Comparison of ENCODE assay signal across 1 cellular context in genomic region chr19:44912854-44913253, GRCh38.
A peak's percentile ranks its signal among the peaks of the same experiment; 100 is the strongest.
TF ChIP-seq lines count a peak whose summit lies in the region.

No MANE protein-coding gene starts in this region.

TF ChIP-seq in HepG2, 621 proteins besides CTCF, POLR2A, EP300 and RAD21 (continued from another document and continues in another):
- TF ChIP-seq MNT (IDR thresholded peaks at IDR 0.05) (peak; percentile 66), MED1 (CRISPR knock-in tag; IDR thresholded peaks at IDR 0.05) (peak; percentile 95), SAP130 (CRISPR knock-in tag; IDR thresholded peaks at IDR 0.05; ENCODE audit: low read depth) (peak; percentile 94), TBP (CRISPR knock-in tag; IDR thresholded peaks at IDR 0.05) (no peak), ZNF720 (CRISPR knock-in tag; IDR thresholded peaks at IDR 0.05) (no peak), NCOR1 (IDR thresholded peaks at IDR 0.05; ENCODE audit: borderline replicate concordance, low read length) (peak; percentile 44; the same call in 1 of the 2 replicates), HNRNPK (IDR thresholded peaks at IDR 0.05; ENCODE audit: low read depth, low read length, poor library complexity, severe bottlenecking) (no peak), ZNF546 (CRISPR knock-in tag; conservative IDR thresholded peaks at IDR 0.05) (no peak), IKZF1 (IDR thresholded peaks at IDR 0.05) (no peak), ZSCAN29 (CRISPR knock-in tag; conservative IDR thresholded peaks at IDR 0.05) (peak; percentile 97), SMC3 (IDR thresholded peaks at IDR 0.05; ENCODE audit: low read length) (no peak), TCF12 (IDR thresholded peaks at IDR 0.05) (no peak), TCF12 (CRISPR knock-in tag; IDR thresholded peaks at IDR 0.05) (no peak), IKZF4 (CRISPR knock-in tag; IDR thresholded peaks at IDR 0.05; ENCODE audit: borderline replicate concordance, low read depth, not compliant biosample characterization) (no peak), ZNF570 (CRISPR knock-in tag; IDR thresholded peaks at IDR 0.05; ENCODE audit: borderline replicate concordance) (no peak), SETDB1 (CRISPR knock-in tag; IDR thresholded peaks at IDR 0.05; ENCODE audit: borderline replicate concordance) (no peak), CC2D1A (CRISPR knock-in tag; IDR thresholded peaks at IDR 0.05) (no peak), TSC22D2 (CRISPR knock-in tag; IDR thresholded peaks at IDR 0.05; ENCODE audit: borderline replicate concordance) (no peak), TBX2 (CRISPR knock-in tag; IDR thresholded peaks at IDR 0.05; ENCODE audit: borderline replicate concordance) (peak; percentile 57; the same call in 1 of the 2 replicates), SMAD9 (CRISPR knock-in tag; IDR thresholded peaks at IDR 0.05) (no peak), SIX4 (CRISPR knock-in tag; IDR thresholded peaks at IDR 0.05) (no peak), SRY (CRISPR knock-in tag; IDR thresholded peaks at IDR 0.05) (peak; percentile 61; the same call in 1 of the 2 replicates), TRAFD1 (CRISPR knock-in tag; IDR thresholded peaks at IDR 0.05; ENCODE audit: borderline replicate concordance) (no peak; the same call in 1 of the 2 replicates), BRCA1 (CRISPR knock-in tag; IDR thresholded peaks at IDR 0.05) (no peak), E2F2 (CRISPR knock-in tag; IDR thresholded peaks at IDR 0.05; ENCODE audit: borderline replicate concordance) (no peak), BHLHE40 (IDR thresholded peaks at IDR 0.05; ENCODE audit: low read length) (no peak), MTF1 (CRISPR knock-in tag; IDR thresholded peaks at IDR 0.05) (no peak), ZNF281 (CRISPR knock-in tag; IDR thresholded peaks at IDR 0.05; ENCODE audit: borderline replicate concordance) (peak; percentile 98), SUZ12 (IDR thresholded peaks at IDR 0.05; ENCODE audit: low read depth, low read length) (no peak), GATAD1 (CRISPR knock-in tag; IDR thresholded peaks at IDR 0.05) (no peak), ZNF280B (CRISPR knock-in tag; IDR thresholded peaks at IDR 0.05; ENCODE audit: borderline replicate concordance) (no peak), ZSCAN30 (CRISPR knock-in tag; IDR thresholded peaks at IDR 0.05) (no peak), REXO4 (CRISPR knock-in tag; IDR thresholded peaks at IDR 0.05; ENCODE audit: borderline replicate concordance) (no peak), ZNF460 (CRISPR knock-in tag; IDR thresholded peaks at IDR 0.05; ENCODE audit: borderline replicate concordance) (no peak), SP5 (CRISPR knock-in tag; IDR thresholded peaks at IDR 0.05; ENCODE audit: borderline replicate concordance, low read depth) (0 out of 2 replicates have a peak, but pooled peaks have one; percentile 25), YY1 (IDR thresholded peaks at IDR 0.05; ENCODE audit: insufficient read depth, insufficient replicate concordance, low read depth, low read length) (no peak), HDAC2 (CRISPR knock-in tag; IDR thresholded peaks at IDR 0.05) (peak; percentile 79), MYNN (CRISPR knock-in tag; IDR thresholded peaks at IDR 0.05; ENCODE audit: low read depth) (no peak), ZBTB42 (CRISPR knock-in tag; IDR thresholded peaks at IDR 0.05) (no peak), ARNTL (CRISPR knock-in tag; IDR thresholded peaks at IDR 0.05) (peak; percentile 94), E2F1 (CRISPR knock-in tag; IDR thresholded peaks at IDR 0.05) (no peak), HNRNPLL (IDR thresholded peaks at IDR 0.05; ENCODE audit: low read depth, low read length, poor library complexity, severe bottlenecking) (no peak), NR3C1 (CRISPR knock-in tag; IDR thresholded peaks at IDR 0.05) (no peak), U2AF2 (IDR thresholded peaks at IDR 0.05; ENCODE audit: low read depth, low read length) (no peak), RELA (CRISPR knock-in tag; IDR thresholded peaks at IDR 0.05) (no peak), HNF1B (CRISPR knock-in tag; IDR thresholded peaks at IDR 0.05) (no peak; the same call in 1 of the 2 replicates)
- TF ChIP-seq, protein P1, sequence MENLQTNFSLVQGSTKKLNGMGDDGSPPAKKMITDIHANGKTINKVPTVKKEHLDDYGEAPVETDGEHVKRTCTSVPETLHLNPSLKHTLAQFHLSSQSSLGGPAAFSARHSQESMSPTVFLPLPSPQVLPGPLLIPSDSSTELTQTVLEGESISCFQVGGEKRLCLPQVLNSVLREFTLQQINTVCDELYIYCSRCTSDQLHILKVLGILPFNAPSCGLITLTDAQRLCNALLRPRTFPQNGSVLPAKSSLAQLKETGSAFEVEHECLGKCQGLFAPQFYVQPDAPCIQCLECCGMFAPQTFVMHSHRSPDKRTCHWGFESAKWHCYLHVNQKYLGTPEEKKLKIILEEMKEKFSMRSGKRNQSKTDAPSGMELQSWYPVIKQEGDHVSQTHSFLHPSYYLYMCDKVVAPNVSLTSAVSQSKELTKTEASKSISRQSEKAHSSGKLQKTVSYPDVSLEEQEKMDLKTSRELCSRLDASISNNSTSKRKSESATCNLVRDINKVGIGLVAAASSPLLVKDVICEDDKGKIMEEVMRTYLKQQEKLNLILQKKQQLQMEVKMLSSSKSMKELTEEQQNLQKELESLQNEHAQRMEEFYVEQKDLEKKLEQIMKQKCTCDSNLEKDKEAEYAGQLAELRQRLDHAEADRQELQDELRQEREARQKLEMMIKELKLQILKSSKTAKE (CRISPR knock-in tag; IDR thresholded peaks at IDR 0.05; ENCODE audit: borderline replicate concordance): peak; percentile 99
- TF ChIP-seq, protein P2, sequence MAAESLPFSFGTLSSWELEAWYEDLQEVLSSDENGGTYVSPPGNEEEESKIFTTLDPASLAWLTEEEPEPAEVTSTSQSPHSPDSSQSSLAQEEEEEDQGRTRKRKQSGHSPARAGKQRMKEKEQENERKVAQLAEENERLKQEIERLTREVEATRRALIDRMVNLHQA (CRISPR knock-in tag; IDR thresholded peaks at IDR 0.05): no peak
- TF ChIP-seq, protein P3, sequence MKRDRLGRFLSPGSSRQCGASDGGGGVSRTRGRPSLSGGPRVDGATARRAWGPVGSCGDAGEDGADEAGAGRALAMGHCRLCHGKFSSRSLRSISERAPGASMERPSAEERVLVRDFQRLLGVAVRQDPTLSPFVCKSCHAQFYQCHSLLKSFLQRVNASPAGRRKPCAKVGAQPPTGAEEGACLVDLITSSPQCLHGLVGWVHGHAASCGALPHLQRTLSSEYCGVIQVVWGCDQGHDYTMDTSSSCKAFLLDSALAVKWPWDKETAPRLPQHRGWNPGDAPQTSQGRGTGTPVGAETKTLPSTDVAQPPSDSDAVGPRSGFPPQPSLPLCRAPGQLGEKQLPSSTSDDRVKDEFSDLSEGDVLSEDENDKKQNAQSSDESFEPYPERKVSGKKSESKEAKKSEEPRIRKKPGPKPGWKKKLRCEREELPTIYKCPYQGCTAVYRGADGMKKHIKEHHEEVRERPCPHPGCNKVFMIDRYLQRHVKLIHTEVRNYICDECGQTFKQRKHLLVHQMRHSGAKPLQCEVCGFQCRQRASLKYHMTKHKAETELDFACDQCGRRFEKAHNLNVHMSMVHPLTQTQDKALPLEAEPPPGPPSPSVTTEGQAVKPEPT (CRISPR knock-in tag; IDR thresholded peaks at IDR 0.05; ENCODE audit: low read depth): no peak
- TF ChIP-seq, protein P4, sequence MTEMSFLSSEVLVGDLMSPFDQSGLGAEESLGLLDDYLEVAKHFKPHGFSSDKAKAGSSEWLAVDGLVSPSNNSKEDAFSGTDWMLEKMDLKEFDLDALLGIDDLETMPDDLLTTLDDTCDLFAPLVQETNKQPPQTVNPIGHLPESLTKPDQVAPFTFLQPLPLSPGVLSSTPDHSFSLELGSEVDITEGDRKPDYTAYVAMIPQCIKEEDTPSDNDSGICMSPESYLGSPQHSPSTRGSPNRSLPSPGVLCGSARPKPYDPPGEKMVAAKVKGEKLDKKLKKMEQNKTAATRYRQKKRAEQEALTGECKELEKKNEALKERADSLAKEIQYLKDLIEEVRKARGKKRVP (CRISPR knock-in tag; IDR thresholded peaks at IDR 0.05): peak in 1 of 2 experiments; percentile 92; a peak in 2 of 4 replicates
